10 cellular contexts compared by ENCODE assay signal in genomic region chr2:61620244-61621159, GRCh38.
DNase-seq lines count a peak whose midpoint lies in the region; ATAC-seq and TF ChIP-seq lines count a peak whose summit lies in the region.
"Had no signal": no experiment of that assay in that cellular context is flagged by ENCODE, and none has a peak within 500 bp of the region (broad histone marks: within the 10 kb centered on the region; RNA-seq: fewer than 3 reads in every experiment).

No MANE protein-coding gene starts in this region.

- no peaks in the 10 kb centered on the region for H3K9me3 ChIP-seq in A673 (ENCODE audit: low read depth, low read length, poor library complexity, severe bottlenecking)
- no peaks in the 10 kb centered on the region for H3K9me3 ChIP-seq in PC-9 (ENCODE audit: insufficient read depth, low read depth)

- H3K27me3 ChIP-seq in A673 (replicated peaks; ENCODE audit: insufficient read depth, low read depth, low read length, poor library complexity): no peaks in the 10 kb centered on the region
- no peaks in the 10 kb centered on the region for H3K27me3 ChIP-seq in PC-9 (ENCODE audit: insufficient read depth, low read depth)

- no peak overlapping the region for H3K27ac ChIP-seq in A673 (ENCODE audit: low read depth, low read length, poor library complexity, severe bottlenecking)
- peak overlapping the region; percentile 56 for H3K27ac ChIP-seq in PC-9

- no peak for TF ChIP-seq CTCF in A673 (conservative IDR thresholded peaks at IDR 0.05; ENCODE audit: low read depth, low read length)
- no peak for TF ChIP-seq CTCF in GM12865 (IDR thresholded peaks at IDR 0.05; ENCODE audit: insufficient read depth, low read depth, low read length, missing control alignments)
- TF ChIP-seq CTCF in PC-9 (conservative IDR thresholded peaks at IDR 0.05): no peak

- intact Hi-C loops in A673 (cut with micrococcal nuclease; ENCODE audit: unreplicated experiment) (no loop called here), PC-9 (cut with micrococcal nuclease; ENCODE audit: unreplicated experiment) (loop anchor here (2.0 to 5.0 kb wide), 2 partner anchors 82 to 142 kb away; partner anchors contain the start of gene XPO1)

- H4K20me1 ChIP-seq in PC-9 (ENCODE audit: insufficient read depth): no peaks in the 10 kb centered on the region

- no peaks in the 10 kb centered on the region for H3K79me2 ChIP-seq in PC-9 (ENCODE audit: low read depth)

- peak; percentile 39 for DNase-seq in A673 (ENCODE audit: low spot score)
- DNase-seq in GM12865 (ENCODE audit: low read depth): peak; percentile 32
- DNase-seq in PC-9: peak; percentile 72 to 93
- DNase-seq in fibroblast of gingiva (ENCODE audit: low read depth): peak; percentile 79
- DNase-seq in GOT3 (lab: John Stamatoyannopoulos, UW): no peak
- DNase-seq: activated naive CD8-positive, alpha-beta T cell treated with anti-CD3 and anti-CD28 coated beads, Interleukin-2, amount 10 ng/mL, durations not matched to agents 7 days and 5 days; NCI-H82 had no signal

- H3K4me3 ChIP-seq in A673 (ENCODE audit: low read depth, low read length, poor library complexity, severe bottlenecking): no peak overlapping the region
- no peak overlapping the region for H3K4me3 ChIP-seq in GM12865 (ENCODE audit: low read depth, low read length)
- H3K4me3 ChIP-seq in PC-9: no peak overlapping the region

- H3K36me3 ChIP-seq in A673 (ENCODE audit: insufficient read depth, low read length, poor library complexity, severe bottlenecking) (no peaks in the 10 kb centered on the region), PC-9 (ENCODE audit: low read depth) (no peaks in the 10 kb centered on the region)

- no peak overlapping the region for H2AFZ ChIP-seq in PC-9

- H3K4me1 ChIP-seq in A673 (ENCODE audit: insufficient read depth, low read length, poor library complexity, severe bottlenecking): no peaks in the 10 kb centered on the region
- H3K4me1 ChIP-seq in PC-9 (replicated peaks; ENCODE audit: insufficient read depth): peaks cover 22% of the 10 kb centered on the region

- ATAC-seq in HG03565 (IDR thresholded peaks at IDR 0.05; ENCODE audit: unreplicated experiment) (no peak), HG02973 (IDR thresholded peaks at IDR 0.05; ENCODE audit: unreplicated experiment) (no peak), HG03039 (IDR thresholded peaks at IDR 0.05; ENCODE audit: unreplicated experiment) (no peak)

- peaks cover 24% of the 10 kb centered on the region for H3F3A ChIP-seq in PC-9 (ENCODE audit: insufficient read depth, low read depth)

- POLR2A ChIA-PET in A673 (lab: Charles Lee; ENCODE audit: low non-redundant PET) (no interaction called here), PC-9 (lab: Charles Lee; ENCODE audit: unreplicated experiment) (interaction anchor here (0.6 kb wide), 1 partner anchor 144 kb away, joined by 3 read pairs; no protein-coding TSS in a partner anchor)

- peak overlapping the region; percentile 62 for H3K4me2 ChIP-seq in PC-9

- CTCF ChIA-PET in A673 (lab: Charles Lee) (no interaction called here), PC-9 (lab: Charles Lee) (no interaction called here)

- H3K9me2 ChIP-seq in PC-9 (ENCODE audit: insufficient read depth): no peaks in the 10 kb centered on the region

- BruUV-seq in A673 (replicated peaks; lab: Mats Ljungman, UMichigan): no TSS peak
- no TSS peak for BruUV-seq in PC-9 (replicated peaks; lab: Mats Ljungman, UMichigan)
